38 cellular contexts compared by ENCODE assay signal in genomic region chr1:108729481-108729880, GRCh38. TPM values are rescaled to one million over a fixed set of nuclear protein-coding genes. Genes with fewer than 3 reads are reported as not detected.
"Had no signal": no experiment of that assay in that cellular context is flagged by ENCODE, and none has a peak within 500 bp of the region (broad histone marks: within the 10 kb centered on the region; RNA-seq: fewer than 3 reads in every experiment).

No MANE protein-coding gene starts in this region.

- DNase-seq: activated B cell treated with CpG ODN at 0.5 μM for 24 hours; activated CD4-positive, alpha-beta memory T cell treated with anti-CD3 and anti-CD28 coated beads for 36 hours; activated CD4-positive, alpha-beta T cell treated with anti-CD3 and anti-CD28 coated beads for 4 hours; activated CD4-positive, alpha-beta T cell treated with anti-CD3 and anti-CD28 coated beads, Interleukin-2, amount 10 ng/mL, durations not matched to agents 24 days and 14 days; activated CD4-positive, alpha-beta T cell treated with anti-CD3 and anti-CD28 coated beads, Interleukin-2, amount 50 U/mL, for 1 hour; activated CD4-positive, alpha-beta T cell treated with anti-CD3 and anti-CD28 coated beads, Interleukin-2, amount 50 U/mL, for 4 hours; activated CD4-positive, CD25-positive, alpha-beta regulatory T cell treated with anti-CD3 and anti-CD28 coated beads, Interleukin-2, amount 50 U/mL, for 72 hours; activated CD8-positive, alpha-beta memory T cell treated with anti-CD3 and anti-CD28 coated beads, Interleukin-2, amount 50 U/mL, for 4 hours; activated CD8-positive, alpha-beta T cell treated with anti-CD3 and anti-CD28 coated beads for 36 hours; activated effector memory CD4-positive, alpha-beta T cell treated with anti-CD3 and anti-CD28 coated beads, Interleukin-2, amount 50 U/mL, for 16 hours; activated gamma-delta T cell treated with Interleukin-2 at 50 U/mL for 16 hours; activated naive CD4-positive, alpha-beta T cell; activated naive CD4-positive, alpha-beta T cell treated with anti-CD3 and anti-CD28 coated beads for 36 hours; activated naive CD4-positive, alpha-beta T cell treated with anti-CD3 and anti-CD28 coated beads, Interleukin-2, amount 50 U/mL, for 16 hours; activated naive CD8-positive, alpha-beta T cell treated with anti-CD3 and anti-CD28 coated beads, Interleukin-2, amount 10 ng/mL, durations not matched to agents 7 days and 5 days; activated naive CD8-positive, alpha-beta T cell treated with anti-CD3 and anti-CD28 coated beads, Interleukin-2, amount 50 U/mL, for 24 hours; activated T-cell treated with anti-CD3 and anti-CD28 coated beads for 4 hours; activated T-cell treated with anti-CD3 and anti-CD28 coated beads, Interleukin-2, amount 50 U/mL, for 1 hour; activated T-cell treated with anti-CD3 and anti-CD28 coated beads, Interleukin-2, amount 50 U/mL, for 4 hours; activated T-cell treated with anti-CD3 and anti-CD28 coated beads, Interleukin-2, amount 50 U/mL, for 72 hours; amygdala; anterior cingulate cortex; caudate nucleus; cerebellar nuclear complex; T-helper 2 cell; T-helper 9 cell had no signal

- H3K36me3 Mint-ChIP-seq: activated CD4-positive, alpha-beta memory T cell treated with anti-CD3 and anti-CD28 coated beads for 36 hours; activated naive CD8-positive, alpha-beta T cell; activated naive CD8-positive, alpha-beta T cell treated with anti-CD3 and anti-CD28 coated beads, Interleukin-2, amount 10 ng/mL, durations not matched to agents 7 days and 5 days; brain had no signal

- H3K4me1 ChIP-seq: ascending aorta had no signal

- H3K9me3 ChIP-seq: ascending aorta had no signal

- H3K27me3 ChIP-seq: ascending aorta, cardiac muscle cell had no signal

- ATAC-seq: activated CD8-positive, alpha-beta T cell treated with anti-CD3 and anti-CD28 coated beads for 36 hours; activated naive CD8-positive, alpha-beta T cell treated with anti-CD3 and anti-CD28 coated beads, Interleukin-2, amount 50 U/mL, for 24 hours; activated T-cell treated with anti-CD3 and anti-CD28 coated beads, Interleukin-2, amount 50 U/mL, for 4 hours; activated T-cell treated with anti-CD3 and anti-CD28 coated beads, Interleukin-2, amount 50 U/mL, for 72 hours; activated T-helper 17 cell treated with anti-CD3 and anti-CD28 coated beads, Interleukin-2, amount 50 U/mL, for 72 hours had no signal

- H3K4me3 ChIP-seq: ascending aorta, cardiac muscle cell had no signal

- H3K9me3 Mint-ChIP-seq: activated B cell treated with CpG ODN at 0.5 μM for 24 hours; activated CD4-positive, alpha-beta memory T cell treated with anti-CD3 and anti-CD28 coated beads for 36 hours; activated CD4-positive, alpha-beta T cell treated with anti-CD3 and anti-CD28 coated beads, Interleukin-2, amount 10 ng/mL, durations not matched to agents 24 days and 14 days; activated CD8-positive, alpha-beta T cell treated with anti-CD3 and anti-CD28 coated beads for 36 hours; activated naive CD4-positive, alpha-beta T cell treated with anti-CD3 and anti-CD28 coated beads for 36 hours; activated naive CD8-positive, alpha-beta T cell treated with anti-CD3 and anti-CD28 coated beads, Interleukin-2, amount 10 ng/mL, durations not matched to agents 7 days and 5 days; activated naive CD8-positive, alpha-beta T cell treated with anti-CD3 and anti-CD28 coated beads, Interleukin-2, amount 50 U/mL, for 24 hours; activated T-cell treated with anti-CD3 and anti-CD28 coated beads, Interleukin-2, amount 50 U/mL, for 4 hours; activated T-cell treated with anti-CD3 and anti-CD28 coated beads, Interleukin-2, amount 50 U/mL, for 72 hours; activated T-helper 1 cell treated with anti-CD3 and anti-CD28 coated beads, Interleukin-12 subunit alpha, Interleukin-12 subunit beta, Interleukin-2, Interleukin-4 antibody, amounts not matched to agents 30 ng/mL and 10 ng/mL and 1 ng/mL, durations not matched to agents 14 hours and 24 hours and 36 hours; activated T-helper 17 cell treated with anti-CD3 and anti-CD28 coated beads, Interleukin-2, amount 50 U/mL, for 72 hours; brain; central memory CD8-positive, alpha-beta T cell; T-helper 1 cell treated with Interleukin-12 subunit alpha and Interleukin-12 subunit beta and Interleukin-4 antibody, amounts not matched to agents 30 μg/mL and 1 μg/mL, for 36 hours; T-helper 2 cell treated with Interferon-gamma antibody and Interleukin-4, amounts not matched to agents 5 μg/mL and 100 μg/mL, for 36 hours had no signal

- H3K27ac Mint-ChIP-seq: activated B cell treated with CpG ODN at 0.5 μM for 24 hours; activated CD4-positive, alpha-beta memory T cell treated with anti-CD3 and anti-CD28 coated beads for 36 hours; activated CD4-positive, alpha-beta T cell treated with anti-CD3 and anti-CD28 coated beads, Interleukin-2, amount 10 ng/mL, durations not matched to agents 24 days and 14 days; activated CD8-positive, alpha-beta T cell treated with anti-CD3 and anti-CD28 coated beads for 36 hours; activated naive CD4-positive, alpha-beta T cell treated with anti-CD3 and anti-CD28 coated beads for 36 hours; activated naive CD8-positive, alpha-beta T cell; activated naive CD8-positive, alpha-beta T cell treated with anti-CD3 and anti-CD28 coated beads, Interleukin-2, amount 10 ng/mL, durations not matched to agents 7 days and 5 days; activated naive CD8-positive, alpha-beta T cell treated with anti-CD3 and anti-CD28 coated beads, Interleukin-2, amount 50 U/mL, for 24 hours; activated T-cell treated with anti-CD3 and anti-CD28 coated beads, Interleukin-2, amount 50 U/mL, for 72 hours; activated T-helper 1 cell treated with anti-CD3 and anti-CD28 coated beads, Interleukin-12 subunit alpha, Interleukin-12 subunit beta, Interleukin-2, Interleukin-4 antibody, amounts not matched to agents 30 ng/mL and 10 ng/mL and 1 ng/mL, durations not matched to agents 14 hours and 24 hours and 36 hours; activated T-helper 17 cell treated with anti-CD3 and anti-CD28 coated beads, Interleukin-2, amount 50 U/mL, for 72 hours; brain; T-helper 1 cell treated with Interleukin-12 subunit alpha and Interleukin-12 subunit beta and Interleukin-4 antibody, amounts not matched to agents 30 μg/mL and 1 μg/mL, for 36 hours; T-helper 2 cell treated with Interferon-gamma antibody and Interleukin-4, amounts not matched to agents 5 μg/mL and 100 μg/mL, for 36 hours had no signal

- H3K36me3 ChIP-seq: ascending aorta, cardiac muscle cell had no signal

- H3K27ac ChIP-seq: ascending aorta, cardiac muscle cell, VCaP had no signal

RNA-seq across cellular contexts. Expression of gene FNDC7, which starts 16.8 kb away (rescaled TPM):
- total RNA-seq: activated B cell treated with CpG ODN at 0.5 μM for 24 hours; activated CD4-positive, alpha-beta memory T cell treated with anti-CD3 and anti-CD28 coated beads for 36 hours; activated CD4-positive, alpha-beta T cell treated with anti-CD3 and anti-CD28 coated beads, Interleukin-2, amount 10 ng/mL, durations not matched to agents 24 days and 14 days; activated CD8-positive, alpha-beta memory T cell treated with anti-CD3 and anti-CD28 coated beads for 36 hours; activated naive CD8-positive, alpha-beta T cell treated with anti-CD3 and anti-CD28 coated beads, Interleukin-2, amount 10 ng/mL, durations not matched to agents 7 days and 5 days; activated T-cell treated with anti-CD3 and anti-CD28 coated beads, Interleukin-2, amount 50 U/mL, for 4 hours; activated T-helper 1 cell treated with anti-CD3 and anti-CD28 coated beads, Interleukin-12 subunit alpha, Interleukin-12 subunit beta, Interleukin-2, Interleukin-4 antibody, amounts not matched to agents 30 ng/mL and 10 ng/mL and 1 ng/mL, durations not matched to agents 14 hours and 24 hours and 36 hours; ascending aorta; cardiac muscle cell; chondrocyte had no signal
